In genomic region chr2:119826370-119826961, GRCh38 we compare ENCODE assay signal across 8 cellular contexts.
DNase-seq lines count a peak whose midpoint lies in the region; ATAC-seq and TF ChIP-seq lines count a peak whose summit lies in the region.

No MANE protein-coding gene starts in this region.

- peaks cover 6% of the 10 kb centered on the region for H3K9me3 Mint-ChIP-seq in activated T-cell treated with anti-CD3 and anti-CD28 coated beads, Interleukin-2, amount 50 U/mL, for 24 hours

- intact Hi-C loops in right lobe of liver (cut with DNase I): loop anchor here in 1 of 2 donors (10.0 kb wide), 1 partner anchor 72 kb away; the partner anchor contains the start of gene PTPN4

- TF ChIP-seq CTCF in brain microvascular endothelial cell (IDR thresholded peaks at IDR 0.05; ENCODE audit: low read depth, low read length, missing control alignments): peak; percentile 87
- peak; percentile 17 to 54 (median 47) for TF ChIP-seq CTCF in right lobe of liver (IDR thresholded peaks at IDR 0.05)

- WGBS in right lobe of liver (ENCODE audit: insufficient coverage, low coverage, low lambda C conversion rate, missing lambda C conversion rate): 71% methylated on average over 5 of the region's 5 CpGs

- H3K4me3 ChIP-seq in brain microvascular endothelial cell (ENCODE audit: low read depth, low read length): no peak overlapping the region
- no peak overlapping the region for H3K4me3 ChIP-seq in right lobe of liver

- POLR2A ChIA-PET in HEK293T (lab: Yijun Ruan, JAX): no interaction called here

- no peaks in the 10 kb centered on the region for H3K27me3 ChIP-seq in brain microvascular endothelial cell (replicated peaks)
- H3K27me3 ChIP-seq in right lobe of liver: no peaks in the 10 kb centered on the region

- peaks cover 22% of the 10 kb centered on the region for H3K36me3 Mint-ChIP-seq in activated T-cell treated with anti-CD3 and anti-CD28 coated beads, Interleukin-2, amount 50 U/mL, for 24 hours (ENCODE audit: low read depth)

- peak; percentile 55 to 78 (median 66) for ATAC-seq in right lobe of liver

- H3K27ac Mint-ChIP-seq in activated T-cell treated with anti-CD3 and anti-CD28 coated beads, Interleukin-2, amount 50 U/mL, for 24 hours: no peak overlapping the region

- no peaks in the 10 kb centered on the region for H3K9me3 ChIP-seq in right lobe of liver

- no peak for TF ChIP-seq POLR2A in right lobe of liver (IDR thresholded peaks at IDR 0.05)

- no peaks in the 10 kb centered on the region for H3K27me3 Mint-ChIP-seq in activated T-cell treated with anti-CD3 and anti-CD28 coated beads, Interleukin-2, amount 50 U/mL, for 24 hours

- no peak overlapping the region for H3K4me3 Mint-ChIP-seq in activated T-cell treated with anti-CD3 and anti-CD28 coated beads, Interleukin-2, amount 50 U/mL, for 24 hours

- no peaks in the 10 kb centered on the region for H3K4me1 ChIP-seq in right lobe of liver

- peaks cover 54% of the 10 kb centered on the region for H3K4me1 Mint-ChIP-seq in activated T-cell treated with anti-CD3 and anti-CD28 coated beads, Interleukin-2, amount 50 U/mL, for 24 hours (ENCODE audit: low read depth)

- H3K27ac ChIP-seq in brain microvascular endothelial cell (no peak overlapping the region), right lobe of liver (no peak overlapping the region)

- DNase-seq in activated T-cell treated with anti-CD3 and anti-CD28 coated beads for 4 hours (peak; percentile 24), HEK293T (ENCODE audit: extremely low spot score) (peak; percentile 41), RPMI7951 (ENCODE audit: low read depth) (peak; percentile 64), brain microvascular endothelial cell (peak; percentile 45), right lobe of liver (no peak), NCI-H774 (lab: John Stamatoyannopoulos, UW) (no peak), ureter (ENCODE audit: low spot score) (no peak)
- DNase-seq in activated T-cell treated with anti-CD3 and anti-CD28 coated beads, Interleukin-2, amount 50 U/mL, for 24 hours: no peak

- in situ Hi-C loops in brain microvascular endothelial cell (cut with HindIII; ENCODE audit: low pct_ligation_motif_present, low sequenced_read_pairs): no loop called here

- CTCF ChIA-PET in HEK293T (lab: Yijun Ruan, JAX): no interaction called here

- no peaks in the 10 kb centered on the region for H3K36me3 ChIP-seq in brain microvascular endothelial cell (replicated peaks)
- H3K36me3 ChIP-seq in right lobe of liver: no peaks in the 10 kb centered on the region

TF ChIP-seq in HEK293T, 16 proteins besides CTCF, POLR2A, EP300 and RAD21:
- TF ChIP-seq TARDBP (IDR thresholded peaks at IDR 0.05) (no peak), L3MBTL2 (conservative IDR thresholded peaks at IDR 0.05) (no peak), SP1 (IDR thresholded peaks at IDR 0.05) (no peak), LEF1 (IDR thresholded peaks at IDR 0.05; ENCODE audit: borderline replicate concordance) (no peak), FOXA1 (IDR thresholded peaks at IDR 0.05) (no peak), PKNOX1 (IDR thresholded peaks at IDR 0.05) (no peak), BHLHE40 (IDR thresholded peaks at IDR 0.05; ENCODE audit: borderline replicate concordance) (no peak), SUZ12 (IDR thresholded peaks at IDR 0.05) (no peak), CTBP1 (IDR thresholded peaks at IDR 0.05; ENCODE audit: borderline replicate concordance) (no peak), ZNF384 (IDR thresholded peaks at IDR 0.05) (no peak), HDGF (IDR thresholded peaks at IDR 0.05; ENCODE audit: borderline replicate concordance) (no peak), FOXM1 (IDR thresholded peaks at IDR 0.05; ENCODE audit: borderline replicate concordance) (no peak), NFRKB (IDR thresholded peaks at IDR 0.05) (no peak), FOXK2 (IDR thresholded peaks at IDR 0.05) (no peak), ELF4 (IDR thresholded peaks at IDR 0.05) (no peak), ARNT (IDR thresholded peaks at IDR 0.05) (no peak)

Comparison
In these comparisons a context has a peak if more than half of its experiments do, and no peak if none do; other contexts are left out.
1. DNase-seq: peak in activated T-cell treated with anti-CD3 and anti-CD28 coated beads for 4 hours (single experiment), HEK293T (single experiment), RPMI7951 (single experiment) and brain microvascular endothelial cell (single experiment); none in activated T-cell treated with anti-CD3 and anti-CD28 coated beads, Interleukin-2, amount 50 U/mL, for 24 hours (single experiment), right lobe of liver (0 of 3), NCI-H774 (single experiment) and ureter (single experiment).